ENCODE assay signal across 27 cellular contexts in the genomic region with DNA sequence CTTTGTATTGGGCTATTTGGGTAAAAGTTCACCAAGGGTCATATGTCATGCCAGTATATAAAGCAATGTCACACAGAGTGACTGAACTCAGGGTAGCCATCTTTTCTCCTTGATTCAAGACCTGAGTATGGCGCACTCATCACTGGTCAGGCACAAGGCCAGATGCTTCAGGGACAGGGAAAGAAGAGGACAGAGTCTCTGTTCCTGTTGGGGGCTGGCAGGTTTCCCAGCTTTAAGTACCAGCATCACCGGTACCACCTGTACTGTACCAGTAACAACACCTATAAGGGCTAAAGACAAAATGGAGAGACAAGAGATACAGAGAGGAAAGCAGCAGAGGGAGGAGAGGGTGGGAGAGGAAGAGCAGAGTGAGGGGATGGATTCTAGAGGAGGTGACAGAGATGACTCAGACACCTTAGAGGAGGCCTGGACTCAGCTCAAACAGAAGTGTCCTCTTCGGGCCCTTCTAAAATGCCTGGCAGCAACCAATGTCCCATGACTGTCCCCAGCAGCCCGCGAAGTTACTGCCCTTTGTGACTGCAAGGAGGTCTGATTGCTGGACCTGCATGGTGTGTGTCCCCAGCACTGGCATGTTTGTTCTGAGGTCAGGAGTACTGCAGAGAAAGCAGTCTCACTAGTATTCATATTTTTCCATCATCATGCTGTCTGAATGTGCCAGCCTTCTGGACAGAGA.
A peak's percentile ranks its signal among the peaks of the same experiment; 100 is the strongest.
DNase-seq lines count a peak whose midpoint lies in the region; ATAC-seq and TF ChIP-seq lines count a peak whose summit lies in the region.
"Had no signal": no experiment of that assay in that cellular context is flagged by ENCODE, and none has a peak within 500 bp of the region (broad histone marks: within the 10 kb centered on the region; RNA-seq: fewer than 3 reads in every experiment).

No MANE protein-coding gene starts in this region.

- H3K9me3 Mint-ChIP-seq in Caco-2 (ENCODE audit: unreplicated experiment) (no peaks in the 10 kb centered on the region), T-cell (no peaks in the 10 kb centered on the region)
- H3K9me3 Mint-ChIP-seq: activated T-cell treated with anti-CD3 and anti-CD28 coated beads, Interleukin-2, amount 50 U/mL, for 72 hours; CD4-positive, alpha-beta memory T cell; IgD-negative memory B cell; nephron progenitor cell; stimulated activated memory B cell treated with anti-CD40 and anti-IgM and Interleukin-4, amounts not matched to agents 10 μg/mL and 1 μg/mL and 100 μg/mL, for 72 hours had no signal

- CTCF ChIA-PET in Caco-2 (lab: Charles Lee), result interaction anchor here (1.0 kb wide), 1 partner anchor 175 kb away, joined by 3 read pairs; no protein-coding TSS in a partner anchor
- CTCF ChIA-PET in T-cell (lab: Charles Lee), result interaction anchor here in 1 of 2 donors (0.6 to 1.5 kb wide), 3 partner anchors 9 to 270 kb away, joined by 3 to 4 read pairs (median 3); no protein-coding TSS in a partner anchor

- intact Hi-C loops in Caco-2 (cut with micrococcal nuclease; ENCODE audit: unreplicated experiment), result no loop called here

- H3K27ac ChIP-seq in SJSA1, result peak overlapping the region; percentile 33; the same call in 1 of the 2 replicates
- no peak overlapping the region for H3K27ac ChIP-seq in mesendoderm (ENCODE audit: low read depth, low read length)
- H3K27ac ChIP-seq: gastrocnemius medialis, hepatocyte, pancreas, skin epidermis had no signal

- peak overlapping the region; percentile 56 for H3K27ac Mint-ChIP-seq in Caco-2 (ENCODE audit: unreplicated experiment)
- no peak overlapping the region for H3K27ac Mint-ChIP-seq in T-cell
- H3K27ac Mint-ChIP-seq: activated T-cell treated with anti-CD3 and anti-CD28 coated beads, Interleukin-2, amount 50 U/mL, for 72 hours; CD4-positive, alpha-beta memory T cell; IgD-negative memory B cell; nephron progenitor cell; stimulated activated memory B cell treated with anti-CD40 and anti-IgM and Interleukin-4, amounts not matched to agents 10 μg/mL and 1 μg/mL and 100 μg/mL, for 72 hours; T-helper 17 cell had no signal

- no peaks in the 10 kb centered on the region for H3K27me3 ChIP-seq in Caco-2 (replicated peaks; ENCODE audit: control insufficient read depth, insufficient read depth, low read length)
- H3K27me3 ChIP-seq in SJSA1 (replicated peaks), result no peaks in the 10 kb centered on the region
- no peaks in the 10 kb centered on the region for H3K27me3 ChIP-seq in mesendoderm (ENCODE audit: insufficient read depth, low read length, poor library complexity)
- H3K27me3 ChIP-seq: gastrocnemius medialis, hepatocyte, pancreas had no signal

- H3K36me3 Mint-ChIP-seq in Caco-2 (ENCODE audit: insufficient read depth, unreplicated experiment), result peaks cover 7% of the 10 kb centered on the region
- no peaks in the 10 kb centered on the region for H3K36me3 Mint-ChIP-seq in T-cell
- H3K36me3 Mint-ChIP-seq: CD4-positive, alpha-beta memory T cell; IgD-negative memory B cell; stimulated activated memory B cell treated with anti-CD40 and anti-IgM and Interleukin-4, amounts not matched to agents 10 μg/mL and 1 μg/mL and 100 μg/mL, for 72 hours had no signal

- H3K56ac ChIP-seq in mesendoderm (ENCODE audit: low read length), result peak overlapping the region; percentile 74

- DNase-seq in Caco-2 (no peak), M059J (ENCODE audit: low read depth) (peak; percentile 15), SJSA1 (ENCODE audit: low read depth in 1 of 2, low spot score in 2 of 2) (no peak), mesendoderm (no peak), kidney glomerular epithelial cell (lab: John Stamatoyannopoulos, UW) (no peak), C1 segment of cervical spinal cord (lab: John Stamatoyannopoulos, UW) (no peak), T-cell (no peak), NCI-H2107 (lab: John Stamatoyannopoulos, UW) (no peak)
- DNase-seq: activated CD4-positive, alpha-beta T cell treated with anti-CD3 and anti-CD28 coated beads, Interleukin-2, amount 50 U/mL, for 48 hours; activated T-cell treated with anti-CD3 and anti-CD28 coated beads, Interleukin-2, amount 50 U/mL, for 72 hours; AML-193; CD4-positive, alpha-beta memory T cell; cerebellar nuclear complex; gastrocnemius medialis; left colon; nephron progenitor cell; OCI-M1; pancreas; retina; SK-N-SH; substantia nigra; T-helper 17 cell had no signal

- no peaks in the 10 kb centered on the region for H3K36me3 ChIP-seq in Caco-2 (ENCODE audit: control insufficient read depth, insufficient read depth, low read length)
- no peaks in the 10 kb centered on the region for H3K36me3 ChIP-seq in SJSA1
- no peaks in the 10 kb centered on the region for H3K36me3 ChIP-seq in mesendoderm (ENCODE audit: control insufficient read depth, insufficient read depth, low read length)
- H3K36me3 ChIP-seq: gastrocnemius medialis, pancreas had no signal

- TF ChIP-seq CTCF in Caco-2 (IDR thresholded peaks at IDR 0.05; ENCODE audit: insufficient read depth in 1 of 2, low read depth in 1 of 2, low read length in 1 of 2, severe bottlenecking in 1 of 2, unreplicated experiment in 1 of 2), result no peak

- H4K5ac ChIP-seq in mesendoderm (ENCODE audit: low read length), result peak overlapping the region; percentile 88

- H2BK120ac ChIP-seq in mesendoderm (ENCODE audit: low read depth, low read length), result peak overlapping the region; percentile 31

- peaks cover 45% of the 10 kb centered on the region for H3K4me1 ChIP-seq in Caco-2
- H3K4me1 ChIP-seq in SJSA1 (replicated peaks), result peaks cover 32% of the 10 kb centered on the region
- no peaks in the 10 kb centered on the region for H3K4me1 ChIP-seq in mesendoderm (ENCODE audit: control insufficient read depth, low read depth, low read length)
- H3K4me1 ChIP-seq: gastrocnemius medialis, pancreas had no signal

- H3K23ac ChIP-seq in mesendoderm (ENCODE audit: low read length), result no peak overlapping the region

- H3K4me1 Mint-ChIP-seq in Caco-2 (ENCODE audit: low read depth, unreplicated experiment) (peaks cover 34% of the 10 kb centered on the region), T-cell (no peaks in the 10 kb centered on the region)
- H3K4me1 Mint-ChIP-seq: CD4-positive, alpha-beta memory T cell; IgD-negative memory B cell had no signal

- H3K4me3 Mint-ChIP-seq in Caco-2 (ENCODE audit: unreplicated experiment) (no peak overlapping the region), T-cell (no peak overlapping the region)
- H3K4me3 Mint-ChIP-seq: activated T-cell treated with anti-CD3 and anti-CD28 coated beads, Interleukin-2, amount 50 U/mL, for 72 hours; CD4-positive, alpha-beta memory T cell; IgD-negative memory B cell; nephron progenitor cell; stimulated activated memory B cell treated with anti-CD40 and anti-IgM and Interleukin-4, amounts not matched to agents 10 μg/mL and 1 μg/mL and 100 μg/mL, for 72 hours; T-helper 17 cell had no signal

- no peaks in the 10 kb centered on the region for H3K79me1 ChIP-seq in mesendoderm (ENCODE audit: low read length)

- no peaks in the 10 kb centered on the region for H3K27me3 Mint-ChIP-seq in Caco-2 (ENCODE audit: insufficient read depth, unreplicated experiment)
- H3K27me3 Mint-ChIP-seq in T-cell, result peaks cover 0 to 3% of the 10 kb centered on the region in 2 donors
- H3K27me3 Mint-ChIP-seq: CD4-positive, alpha-beta memory T cell; stimulated activated memory B cell treated with anti-CD40 and anti-IgM and Interleukin-4, amounts not matched to agents 10 μg/mL and 1 μg/mL and 100 μg/mL, for 72 hours had no signal

- peak overlapping the region; percentile 74 for H3K4ac ChIP-seq in mesendoderm (ENCODE audit: low read depth, low read length)

- H2BK15ac ChIP-seq in mesendoderm (replicated peaks; ENCODE audit: low read depth), result no peak overlapping the region

- H3K4me2 ChIP-seq in mesendoderm (ENCODE audit: low read length), result no peak overlapping the region
- H3K4me2 ChIP-seq: hepatocyte, SK-N-SH had no signal

- H3K9ac ChIP-seq in mesendoderm (ENCODE audit: low read length), result peak overlapping the region; percentile 20
- H3K9ac ChIP-seq: SK-N-SH had no signal

- H4K8ac ChIP-seq in mesendoderm (ENCODE audit: low read depth, low read length), result no peak overlapping the region

- H3K79me2 ChIP-seq in mesendoderm (ENCODE audit: control insufficient read depth, insufficient read depth, low read length), result no peaks in the 10 kb centered on the region
- H3K79me2 ChIP-seq: hepatocyte had no signal

- ATAC-seq in T-cell (replicated peaks in 1 of 4), result no peak
- ATAC-seq: activated CD4-positive, CD25-positive, alpha-beta regulatory T cell treated with anti-CD3 and anti-CD28 coated beads, Interleukin-2, amount 50 U/mL, for 24 hours; activated T-cell treated with anti-CD3 and anti-CD28 coated beads, Interleukin-2, amount 50 U/mL, for 72 hours; gastrocnemius medialis; left colon; pancreas; stimulated activated memory B cell treated with anti-CD40 and anti-IgM and Interleukin-4, amounts not matched to agents 10 μg/mL and 1 μg/mL and 100 μg/mL, for 72 hours; T-helper 17 cell had no signal

- H3K9me3 ChIP-seq in Caco-2 (no peaks in the 10 kb centered on the region), SJSA1 (replicated peaks) (no peaks in the 10 kb centered on the region)
- H3K9me3 ChIP-seq: gastrocnemius medialis, pancreas, SK-N-SH had no signal

- POLR2A ChIA-PET in Caco-2 (lab: Charles Lee) (no interaction called here), T-cell (lab: Charles Lee) (interaction anchor here in 1 of 2 donors (0.6 kb wide), 1 partner anchor 263 kb away, joined by 6 read pairs; no protein-coding TSS in a partner anchor)

- H3K4me3 ChIP-seq in Caco-2 (ENCODE audit: low read depth, low read length), result no peak overlapping the region
- H3K4me3 ChIP-seq in SJSA1, result no peak overlapping the region
- H3K4me3 ChIP-seq in mesendoderm (ENCODE audit: low read length), result no peak overlapping the region
- H3K4me3 ChIP-seq: gastrocnemius medialis, hepatocyte, pancreas, skin epidermis had no signal

- no CpG with 5 or more reads among the region's 5 CpGs for WGBS in mesendoderm (ENCODE audit: extremely low coverage, insufficient coverage, low lambda C conversion rate)

- H3K18ac ChIP-seq in mesendoderm (ENCODE audit: low read length), result peak overlapping the region; percentile 82

- H2BK5ac ChIP-seq in mesendoderm (ENCODE audit: low read length), result peak overlapping the region; percentile 61

- H2AK5ac ChIP-seq in mesendoderm (ENCODE audit: low read length), result peak overlapping the region; percentile 90

- BruUV-seq in Caco-2 (replicated peaks; lab: Mats Ljungman, UMichigan), result no TSS peak
